ENCODE assay signal across 1 cellular context in the genomic region with DNA sequence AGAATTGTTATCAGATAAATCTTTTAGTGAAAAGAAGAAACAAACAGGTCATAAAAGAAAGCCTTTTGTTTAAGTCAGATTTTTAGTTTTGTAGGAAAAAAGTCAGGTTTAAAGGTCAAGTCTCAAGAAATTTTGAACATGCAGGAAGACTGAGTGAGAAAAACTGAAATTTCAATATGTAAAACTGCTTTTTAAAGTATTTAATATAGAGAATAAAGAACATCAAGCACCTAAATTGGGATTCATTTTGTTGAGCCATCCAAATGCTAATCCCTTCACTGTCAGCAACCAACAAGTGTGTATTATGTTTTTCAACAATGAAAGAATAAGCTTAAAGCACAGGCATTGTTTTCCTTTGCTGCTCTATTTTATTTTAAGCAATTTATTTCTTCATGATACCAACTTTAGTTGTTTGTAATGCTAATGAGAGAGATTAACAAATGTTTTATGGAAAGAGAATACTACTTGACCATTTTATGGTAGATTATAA.
TF ChIP-seq lines count a peak whose summit lies in the region.

No MANE protein-coding gene starts in this region.

TF ChIP-seq in K562, 482 proteins besides CTCF, POLR2A, EP300 and RAD21 (continued from another document):
- TF ChIP-seq, protein P1, sequence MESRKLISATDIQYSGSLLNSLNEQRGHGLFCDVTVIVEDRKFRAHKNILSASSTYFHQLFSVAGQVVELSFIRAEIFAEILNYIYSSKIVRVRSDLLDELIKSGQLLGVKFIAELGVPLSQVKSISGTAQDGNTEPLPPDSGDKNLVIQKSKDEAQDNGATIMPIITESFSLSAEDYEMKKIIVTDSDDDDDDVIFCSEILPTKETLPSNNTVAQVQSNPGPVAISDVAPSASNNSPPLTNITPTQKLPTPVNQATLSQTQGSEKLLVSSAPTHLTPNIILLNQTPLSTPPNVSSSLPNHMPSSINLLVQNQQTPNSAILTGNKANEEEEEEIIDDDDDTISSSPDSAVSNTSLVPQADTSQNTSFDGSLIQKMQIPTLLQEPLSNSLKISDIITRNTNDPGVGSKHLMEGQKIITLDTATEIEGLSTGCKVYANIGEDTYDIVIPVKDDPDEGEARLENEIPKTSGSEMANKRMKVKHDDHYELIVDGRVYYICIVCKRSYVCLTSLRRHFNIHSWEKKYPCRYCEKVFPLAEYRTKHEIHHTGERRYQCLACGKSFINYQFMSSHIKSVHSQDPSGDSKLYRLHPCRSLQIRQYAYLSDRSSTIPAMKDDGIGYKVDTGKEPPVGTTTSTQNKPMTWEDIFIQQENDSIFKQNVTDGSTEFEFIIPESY (CRISPR knock-in tag; IDR thresholded peaks at IDR 0.05): no peak
- no peak for TF ChIP-seq NR2C1 (IDR thresholded peaks at IDR 0.05)
- TF ChIP-seq NR2C1 (tag; IDR thresholded peaks at IDR 0.05): no peak
- TF ChIP-seq TCFL5 (CRISPR knock-in tag; conservative IDR thresholded peaks at IDR 0.05): no peak
- TF ChIP-seq ZSCAN32 (CRISPR knock-in tag; IDR thresholded peaks at IDR 0.05): no peak
